Comparison of ENCODE assay signal across 10 cellular contexts in genomic region chr10:21699575-21699974, GRCh38.
"Had no signal": no experiment of that assay in that cellular context is flagged by ENCODE, and none has a peak within 500 bp of the region (broad histone marks: within the 10 kb centered on the region; RNA-seq: fewer than 3 reads in every experiment).

No MANE protein-coding gene starts in this region.

- ATAC-seq: GM23338 had no signal

- H3K4me3 Mint-ChIP-seq: GM23338, H9, HFFc6 had no signal

- H3K4me3 ChIP-seq: GM23338 had no signal

- H2AFZ ChIP-seq: GM23338 had no signal

- H3K27ac ChIP-seq: KMS-11 had no signal

- DNase-seq: H9, HCEC 1CT, HFFc6, IMR-90, KBM-7 had no signal

- FAIRE-seq: H1, H54, HTR-8/SVneo had no signal

- H3K27ac Mint-ChIP-seq: GM23338, H9, HFFc6 had no signal

- H3K4me2 ChIP-seq: GM23338, KMS-11 had no signal

- H3K9ac ChIP-seq: KMS-11 had no signal
